ENCODE assay signal across 7 cellular contexts in genomic region chr19:3699071-3699740, GRCh38. TPM values are rescaled to one million over a fixed set of nuclear protein-coding genes. Genes with fewer than 3 reads are reported as not detected.
A peak's percentile ranks its signal among the peaks of the same experiment; 100 is the strongest.
DNase-seq lines count a peak whose midpoint lies in the region; ATAC-seq and TF ChIP-seq lines count a peak whose summit lies in the region.

No MANE protein-coding gene starts in this region.

- DNase-seq in NB4 (ENCODE audit: low read depth) (peak; percentile 32), ascending aorta (ENCODE audit: low spot score in 2 of 2) (peak in 1 of 2 donors; percentile 79), hippocampal formation (lab: John Stamatoyannopoulos, UW) (peak; percentile 44 to 52), retinal pigment epithelial cell (ENCODE audit: low read depth) (no peak)

- TF ChIP-seq POLR2A in NB4 (IDR thresholded peaks at IDR 0.05; ENCODE audit: extremely low read depth, insufficient read length) = no peak

- H3K4me3 ChIP-seq in GM12875 (ENCODE audit: low read depth, low read length) = peak overlapping the region; percentile 89
- peak overlapping the region; percentile 49 for H3K4me3 ChIP-seq in NB4 (ENCODE audit: low read depth, low read length)
- H3K4me3 ChIP-seq in ascending aorta = peak overlapping the region; percentile 93 to 99
- H3K4me3 ChIP-seq in retinal pigment epithelial cell (ENCODE audit: low read length) = peak overlapping the region; percentile 80

- intact Hi-C loops in ascending aorta (cut with DNase I) = no loop called here

- TF ChIP-seq CTCF in GM12875 (IDR thresholded peaks at IDR 0.05; ENCODE audit: borderline replicate concordance, insufficient read depth, low read depth, low read length) = no peak
- no peak for TF ChIP-seq CTCF in NB4 (IDR thresholded peaks at IDR 0.05; ENCODE audit: low read depth, low read length)
- TF ChIP-seq CTCF in ascending aorta (IDR thresholded peaks at IDR 0.05) = no peak
- no peak for TF ChIP-seq CTCF in retinal pigment epithelial cell (conservative IDR thresholded peaks at IDR 0.05; ENCODE audit: low read depth, low read length)

- peaks cover 0 to 24% of the 10 kb centered on the region in 2 donors for H3K4me1 ChIP-seq in ascending aorta

- H3K27me3 ChIP-seq in ascending aorta = no peaks in the 10 kb centered on the region

- peak overlapping the region; percentile 80 to 82 for H3K27ac ChIP-seq in ascending aorta

- ATAC-seq in GM19455 (IDR thresholded peaks at IDR 0.05; ENCODE audit: unreplicated experiment) = no peak
- no peak for ATAC-seq in HG02884 (IDR thresholded peaks at IDR 0.05; ENCODE audit: unreplicated experiment)

- no peaks in the 10 kb centered on the region for H3K9me3 ChIP-seq in ascending aorta

- H3K36me3 ChIP-seq in ascending aorta = peaks cover 4 to 7% of the 10 kb centered on the region in 2 donors

RNA-seq across cellular contexts. Expression of gene PIP5K1C, which starts 1.1 kb away (rescaled TPM):
- total RNA-seq in ascending aorta = 87.3 TPM

RNA-seq across cellular contexts. Expression of gene TJP3, which starts 9.0 kb away (rescaled TPM):
- total RNA-seq in ascending aorta = 12.6 TPM
